In genomic region chr6:42043787-42044475, GRCh38 we compare ENCODE assay signal across 1 cellular context.
A peak's percentile ranks its signal among the peaks of the same experiment; 100 is the strongest.
TF ChIP-seq lines count a peak whose summit lies in the region.

No MANE protein-coding gene starts in this region.

TF ChIP-seq in HepG2, 621 proteins besides CTCF, POLR2A, EP300 and RAD21 (continued from another document and continues in another):
- TF ChIP-seq, protein P1, sequence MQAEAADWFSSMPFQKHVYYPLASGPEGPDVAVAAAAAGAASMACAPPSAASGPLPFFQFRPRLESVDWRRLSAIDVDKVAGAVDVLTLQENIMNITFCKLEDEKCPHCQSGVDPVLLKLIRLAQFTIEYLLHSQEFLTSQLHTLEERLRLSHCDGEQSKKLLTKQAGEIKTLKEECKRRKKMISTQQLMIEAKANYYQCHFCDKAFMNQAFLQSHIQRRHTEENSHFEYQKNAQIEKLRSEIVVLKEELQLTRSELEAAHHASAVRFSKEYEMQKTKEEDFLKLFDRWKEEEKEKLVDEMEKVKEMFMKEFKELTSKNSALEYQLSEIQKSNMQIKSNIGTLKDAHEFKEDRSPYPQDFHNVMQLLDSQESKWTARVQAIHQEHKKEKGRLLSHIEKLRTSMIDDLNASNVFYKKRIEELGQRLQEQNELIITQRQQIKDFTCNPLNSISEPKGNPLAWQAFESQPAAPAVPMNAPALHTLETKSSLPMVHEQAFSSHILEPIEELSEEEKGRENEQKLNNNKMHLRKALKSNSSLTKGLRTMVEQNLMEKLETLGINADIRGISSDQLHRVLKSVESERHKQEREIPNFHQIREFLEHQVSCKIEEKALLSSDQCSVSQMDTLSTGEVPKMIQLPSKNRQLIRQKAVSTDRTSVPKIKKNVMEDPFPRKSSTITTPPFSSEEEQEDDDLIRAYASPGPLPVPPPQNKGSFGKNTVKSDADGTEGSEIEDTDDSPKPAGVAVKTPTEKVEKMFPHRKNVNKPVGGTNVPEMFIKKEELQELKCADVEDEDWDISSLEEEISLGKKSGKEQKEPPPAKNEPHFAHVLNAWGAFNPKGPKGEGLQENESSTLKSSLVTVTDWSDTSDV (CRISPR knock-in tag; IDR thresholded peaks at IDR 0.05) = no peak
- TF ChIP-seq ZNF205 (CRISPR knock-in tag; IDR thresholded peaks at IDR 0.05) (peak; percentile 18; the same call in 1 of the 2 replicates), MXD3 (CRISPR knock-in tag; IDR thresholded peaks at IDR 0.05) (0 out of 2 replicates have a peak, but pooled peaks have one; percentile 33), RXRB (CRISPR knock-in tag; IDR thresholded peaks at IDR 0.05; ENCODE audit: borderline replicate concordance) (peak; percentile 65), ZSCAN31 (CRISPR knock-in tag; IDR thresholded peaks at IDR 0.05; ENCODE audit: low read depth) (peak; percentile 60), ZNF17 (CRISPR knock-in tag; IDR thresholded peaks at IDR 0.05) (no peak), HNRNPL (IDR thresholded peaks at IDR 0.05; ENCODE audit: low read depth, low read length) (peak; percentile 77; the same call in 1 of the 2 replicates), IKZF4 (CRISPR knock-in tag; IDR thresholded peaks at IDR 0.05; ENCODE audit: borderline replicate concordance, low read depth, not compliant biosample characterization) (no peak), PAX8 (CRISPR knock-in tag; IDR thresholded peaks at IDR 0.05; ENCODE audit: borderline replicate concordance) (0 out of 2 replicates have a peak, but pooled peaks have one; percentile 33), STAT6 (CRISPR knock-in tag; IDR thresholded peaks at IDR 0.05; ENCODE audit: borderline replicate concordance) (no peak), KLF15 (CRISPR knock-in tag; IDR thresholded peaks at IDR 0.05; ENCODE audit: borderline replicate concordance) (no peak), STAG1 (CRISPR knock-in tag; IDR thresholded peaks at IDR 0.05) (peak; percentile 99), ISL2 (CRISPR knock-in tag; IDR thresholded peaks at IDR 0.05) (0 out of 2 replicates have a peak, but pooled peaks have one; percentile 31), ELF3 (CRISPR knock-in tag; IDR thresholded peaks at IDR 0.05) (peak; percentile 51; the same call in 1 of the 2 replicates), ZSCAN22 (CRISPR knock-in tag; IDR thresholded peaks at IDR 0.05) (no peak), DMTF1 (CRISPR knock-in tag; IDR thresholded peaks at IDR 0.05) (no peak), SSRP1 (CRISPR knock-in tag; IDR thresholded peaks at IDR 0.05) (peak; percentile 87; the same call in 1 of the 2 replicates), FOXK2 (IDR thresholded peaks at IDR 0.05) (no peak), HDAC2 (CRISPR knock-in tag; IDR thresholded peaks at IDR 0.05) (no peak), ETV6 (CRISPR knock-in tag; conservative IDR thresholded peaks at IDR 0.05) (no peak), ZNF276 (CRISPR knock-in tag; IDR thresholded peaks at IDR 0.05; ENCODE audit: low read depth) (no peak), ZFX (CRISPR knock-in tag; IDR thresholded peaks at IDR 0.05; ENCODE audit: low read depth) (peak; percentile 37; the same call in 1 of the 2 replicates), ZBTB38 (CRISPR knock-in tag; IDR thresholded peaks at IDR 0.05) (no peak), ZNF552 (CRISPR knock-in tag; IDR thresholded peaks at IDR 0.05; ENCODE audit: borderline replicate concordance) (no peak), NCOR1 (IDR thresholded peaks at IDR 0.05; ENCODE audit: borderline replicate concordance, low read length) (no peak), JUN (CRISPR knock-in tag; IDR thresholded peaks at IDR 0.05) (no peak), FOXJ3 (CRISPR knock-in tag; IDR thresholded peaks at IDR 0.05; ENCODE audit: borderline replicate concordance) (0 out of 2 replicates have a peak, but pooled peaks have one; percentile 22), ZSCAN9 (CRISPR knock-in tag; IDR thresholded peaks at IDR 0.05; ENCODE audit: borderline replicate concordance) (no peak), TGIF2 (CRISPR knock-in tag; IDR thresholded peaks at IDR 0.05) (peak; percentile 81; the same call in 1 of the 2 replicates), ZFP36L2 (CRISPR knock-in tag; IDR thresholded peaks at IDR 0.05) (no peak), GABPB1 (CRISPR knock-in tag; IDR thresholded peaks at IDR 0.05) (peak; percentile 39; the same call in 1 of the 2 replicates), ETS1 (CRISPR knock-in tag; IDR thresholded peaks at IDR 0.05) (no peak), ZNF550 (CRISPR knock-in tag; IDR thresholded peaks at IDR 0.05; ENCODE audit: borderline replicate concordance) (no peak), PTBP1 (IDR thresholded peaks at IDR 0.05; ENCODE audit: low read depth, low read length, poor library complexity, severe bottlenecking) (peak; percentile 26), RELA (CRISPR knock-in tag; IDR thresholded peaks at IDR 0.05) (no peak), ZNF678 (CRISPR knock-in tag; IDR thresholded peaks at IDR 0.05) (no peak), SMC3 (IDR thresholded peaks at IDR 0.05; ENCODE audit: low read length) (peak; percentile 99), YEATS2 (CRISPR knock-in tag; IDR thresholded peaks at IDR 0.05; ENCODE audit: borderline replicate concordance) (peak; percentile 32; the same call in 1 of the 2 replicates), PATZ1 (CRISPR knock-in tag; IDR thresholded peaks at IDR 0.05) (peak; percentile 42; the same call in 1 of the 2 replicates), SRY (CRISPR knock-in tag; IDR thresholded peaks at IDR 0.05) (no peak), GTF3A (CRISPR knock-in tag; conservative IDR thresholded peaks at IDR 0.05) (no peak)
- TF ChIP-seq, protein P2, sequence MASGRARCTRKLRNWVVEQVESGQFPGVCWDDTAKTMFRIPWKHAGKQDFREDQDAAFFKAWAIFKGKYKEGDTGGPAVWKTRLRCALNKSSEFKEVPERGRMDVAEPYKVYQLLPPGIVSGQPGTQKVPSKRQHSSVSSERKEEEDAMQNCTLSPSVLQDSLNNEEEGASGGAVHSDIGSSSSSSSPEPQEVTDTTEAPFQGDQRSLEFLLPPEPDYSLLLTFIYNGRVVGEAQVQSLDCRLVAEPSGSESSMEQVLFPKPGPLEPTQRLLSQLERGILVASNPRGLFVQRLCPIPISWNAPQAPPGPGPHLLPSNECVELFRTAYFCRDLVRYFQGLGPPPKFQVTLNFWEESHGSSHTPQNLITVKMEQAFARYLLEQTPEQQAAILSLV (CRISPR knock-in tag; IDR thresholded peaks at IDR 0.05; ENCODE audit: borderline replicate concordance) = no peak
- TF ChIP-seq, protein P3, sequence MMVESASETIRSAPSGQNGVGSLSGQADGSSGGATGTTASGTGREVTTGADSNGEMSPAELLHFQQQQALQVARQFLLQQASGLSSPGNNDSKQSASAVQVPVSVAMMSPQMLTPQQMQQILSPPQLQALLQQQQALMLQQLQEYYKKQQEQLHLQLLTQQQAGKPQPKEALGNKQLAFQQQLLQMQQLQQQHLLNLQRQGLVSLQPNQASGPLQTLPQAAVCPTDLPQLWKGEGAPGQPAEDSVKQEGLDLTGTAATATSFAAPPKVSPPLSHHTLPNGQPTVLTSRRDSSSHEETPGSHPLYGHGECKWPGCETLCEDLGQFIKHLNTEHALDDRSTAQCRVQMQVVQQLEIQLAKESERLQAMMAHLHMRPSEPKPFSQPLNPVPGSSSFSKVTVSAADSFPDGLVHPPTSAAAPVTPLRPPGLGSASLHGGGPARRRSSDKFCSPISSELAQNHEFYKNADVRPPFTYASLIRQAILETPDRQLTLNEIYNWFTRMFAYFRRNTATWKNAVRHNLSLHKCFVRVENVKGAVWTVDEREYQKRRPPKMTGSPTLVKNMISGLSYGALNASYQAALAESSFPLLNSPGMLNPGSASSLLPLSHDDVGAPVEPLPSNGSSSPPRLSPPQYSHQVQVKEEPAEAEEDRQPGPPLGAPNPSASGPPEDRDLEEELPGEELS (CRISPR knock-in tag; IDR thresholded peaks at IDR 0.05) = no peak
- TF ChIP-seq, protein P4, sequence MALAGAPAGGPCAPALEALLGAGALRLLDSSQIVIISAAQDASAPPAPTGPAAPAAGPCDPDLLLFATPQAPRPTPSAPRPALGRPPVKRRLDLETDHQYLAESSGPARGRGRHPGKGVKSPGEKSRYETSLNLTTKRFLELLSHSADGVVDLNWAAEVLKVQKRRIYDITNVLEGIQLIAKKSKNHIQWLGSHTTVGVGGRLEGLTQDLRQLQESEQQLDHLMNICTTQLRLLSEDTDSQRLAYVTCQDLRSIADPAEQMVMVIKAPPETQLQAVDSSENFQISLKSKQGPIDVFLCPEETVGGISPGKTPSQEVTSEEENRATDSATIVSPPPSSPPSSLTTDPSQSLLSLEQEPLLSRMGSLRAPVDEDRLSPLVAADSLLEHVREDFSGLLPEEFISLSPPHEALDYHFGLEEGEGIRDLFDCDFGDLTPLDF (CRISPR knock-in tag; IDR thresholded peaks at IDR 0.05) = no peak
- TF ChIP-seq, protein P5, sequence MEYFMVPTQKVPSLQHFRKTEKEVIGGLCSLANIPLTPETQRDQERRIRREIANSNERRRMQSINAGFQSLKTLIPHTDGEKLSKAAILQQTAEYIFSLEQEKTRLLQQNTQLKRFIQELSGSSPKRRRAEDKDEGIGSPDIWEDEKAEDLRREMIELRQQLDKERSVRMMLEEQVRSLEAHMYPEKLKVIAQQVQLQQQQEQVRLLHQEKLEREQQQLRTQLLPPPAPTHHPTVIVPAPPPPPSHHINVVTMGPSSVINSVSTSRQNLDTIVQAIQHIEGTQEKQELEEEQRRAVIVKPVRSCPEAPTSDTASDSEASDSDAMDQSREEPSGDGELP (IDR thresholded peaks at IDR 0.05; ENCODE audit: borderline replicate concordance, low read depth) = peak; percentile 71
